ENCODE assay signal across 3 cellular contexts in genomic region chr13:24165746-24166145, GRCh38.
TF ChIP-seq lines count a peak whose summit lies in the region.

No MANE protein-coding gene starts in this region.

TF ChIP-seq in liver, 16 proteins besides CTCF, POLR2A, EP300 and RAD21:
- TF ChIP-seq FOXA1 (IDR thresholded peaks at IDR 0.05) (no peak), ZBTB33 (IDR thresholded peaks at IDR 0.05) (no peak), REST (IDR thresholded peaks at IDR 0.05) (no peak), RXRA (IDR thresholded peaks at IDR 0.05) (no peak), EGR1 (IDR thresholded peaks at IDR 0.05; ENCODE audit: low read depth in 2 of 2) (no peak)

TF ChIP-seq in HepG2, 621 proteins besides CTCF, POLR2A, EP300 and RAD21 (continues in another document):
- no peak for TF ChIP-seq GPN1 (CRISPR knock-in tag; IDR thresholded peaks at IDR 0.05; ENCODE audit: borderline replicate concordance)
- no peak for TF ChIP-seq ONECUT2 (CRISPR knock-in tag; IDR thresholded peaks at IDR 0.05)
- TF ChIP-seq ZNF589 (CRISPR knock-in tag; conservative IDR thresholded peaks at IDR 0.05): no peak
- no peak for TF ChIP-seq RXRA (CRISPR knock-in tag; IDR thresholded peaks at IDR 0.05)
- TF ChIP-seq FUBP1 (CRISPR knock-in tag; IDR thresholded peaks at IDR 0.05; ENCODE audit: borderline replicate concordance): no peak
- TF ChIP-seq ZMYM3 (CRISPR knock-in tag; IDR thresholded peaks at IDR 0.05): no peak
- TF ChIP-seq ZNF607 (CRISPR knock-in tag; IDR thresholded peaks at IDR 0.05; ENCODE audit: borderline replicate concordance): no peak
- TF ChIP-seq ZNF317 (CRISPR knock-in tag; IDR thresholded peaks at IDR 0.05): no peak
- TF ChIP-seq MYPOP (CRISPR knock-in tag; IDR thresholded peaks at IDR 0.05): no peak
- no peak for TF ChIP-seq RELA (CRISPR knock-in tag; IDR thresholded peaks at IDR 0.05)
- TF ChIP-seq ZNF281 (CRISPR knock-in tag; IDR thresholded peaks at IDR 0.05; ENCODE audit: borderline replicate concordance): no peak
- no peak for TF ChIP-seq SAP130 (CRISPR knock-in tag; IDR thresholded peaks at IDR 0.05; ENCODE audit: low read depth)
- TF ChIP-seq ZNF800 (CRISPR knock-in tag; IDR thresholded peaks at IDR 0.05): no peak
- TF ChIP-seq ELF4 (CRISPR knock-in tag; IDR thresholded peaks at IDR 0.05; ENCODE audit: borderline replicate concordance): no peak
- TF ChIP-seq UBTF (CRISPR knock-in tag; IDR thresholded peaks at IDR 0.05): no peak
- no peak for TF ChIP-seq GLI4 (CRISPR knock-in tag; IDR thresholded peaks at IDR 0.05; ENCODE audit: borderline replicate concordance)

TF ChIP-seq in GM23338, 12 proteins besides CTCF, POLR2A, EP300 and RAD21:
- TF ChIP-seq ZNF331 (CRISPR knock-in tag; IDR thresholded peaks at IDR 0.05; ENCODE audit: low read depth) (no peak), JUNB (IDR thresholded peaks at IDR 0.05; ENCODE audit: unreplicated experiment) (no peak), ZNF114 (CRISPR knock-in tag; IDR thresholded peaks at IDR 0.05) (no peak), POLR2AphosphoS5 (IDR thresholded peaks at IDR 0.05; ENCODE audit: low read depth) (no peak)
